ENCODE assay signal across 8 cellular contexts in the genomic region with DNA sequence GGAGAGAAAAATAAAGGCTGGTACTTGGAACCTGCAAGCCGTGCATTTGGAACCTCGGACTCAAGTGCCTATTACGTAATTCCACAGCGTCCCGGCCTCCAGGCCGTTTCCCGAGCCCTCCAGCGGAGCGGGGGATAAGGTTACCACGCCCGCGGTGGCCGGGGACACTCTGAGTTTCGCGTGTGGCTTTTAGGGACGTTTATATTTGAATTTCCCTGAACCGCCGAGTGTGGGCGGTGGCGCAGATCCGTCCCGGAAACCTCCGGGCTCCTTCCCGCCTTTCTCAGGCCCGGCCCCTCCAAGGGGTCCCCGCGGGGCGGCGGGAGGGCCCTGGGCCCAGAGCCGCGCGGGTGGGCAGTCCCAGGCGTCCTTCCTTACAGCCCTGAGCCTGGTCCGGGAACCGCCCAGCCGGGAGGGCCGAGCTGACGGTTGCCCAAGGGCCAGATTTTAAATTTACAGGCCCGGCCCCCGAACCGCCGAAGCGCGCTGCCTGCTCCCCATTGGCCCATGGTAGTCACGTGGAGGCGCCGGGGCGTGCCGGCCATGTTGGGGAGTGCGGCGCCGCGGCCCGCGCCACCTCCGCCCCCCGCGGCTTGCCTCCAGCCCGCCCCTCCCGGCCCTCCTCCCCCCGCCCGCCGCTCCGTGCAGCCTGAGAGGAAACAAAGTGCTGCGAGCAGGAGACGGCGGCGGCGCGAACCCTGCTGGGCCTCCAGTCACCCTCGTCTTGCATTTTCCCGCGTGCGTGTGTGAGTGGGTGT. TPM values are rescaled to one million over a fixed set of nuclear protein-coding genes. Genes with fewer than 3 reads are reported as not detected.
DNase-seq lines count a peak whose midpoint lies in the region; ATAC-seq, FAIRE-seq and TF ChIP-seq lines count a peak whose summit lies in the region.

A gene with protein sequence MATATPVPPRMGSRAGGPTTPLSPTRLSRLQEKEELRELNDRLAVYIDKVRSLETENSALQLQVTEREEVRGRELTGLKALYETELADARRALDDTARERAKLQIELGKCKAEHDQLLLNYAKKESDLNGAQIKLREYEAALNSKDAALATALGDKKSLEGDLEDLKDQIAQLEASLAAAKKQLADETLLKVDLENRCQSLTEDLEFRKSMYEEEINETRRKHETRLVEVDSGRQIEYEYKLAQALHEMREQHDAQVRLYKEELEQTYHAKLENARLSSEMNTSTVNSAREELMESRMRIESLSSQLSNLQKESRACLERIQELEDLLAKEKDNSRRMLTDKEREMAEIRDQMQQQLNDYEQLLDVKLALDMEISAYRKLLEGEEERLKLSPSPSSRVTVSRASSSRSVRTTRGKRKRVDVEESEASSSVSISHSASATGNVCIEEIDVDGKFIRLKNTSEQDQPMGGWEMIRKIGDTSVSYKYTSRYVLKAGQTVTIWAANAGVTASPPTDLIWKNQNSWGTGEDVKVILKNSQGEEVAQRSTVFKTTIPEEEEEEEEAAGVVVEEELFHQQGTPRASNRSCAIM (plus strand): TSS at position 638 of the 758 bp plus-strand sequence. CDS start 373 bp downstream, outside the sequence.

- peak within 1 kb of the TSS; percentile 97 for H3K9ac ChIP-seq in SK-N-MC (ENCODE audit: insufficient read length)

- H3K27ac ChIP-seq in SK-N-MC (peak within 1 kb of the TSS; percentile 98), neutrophil (peak within 1 kb of the TSS; percentile 90), substantia nigra (ENCODE audit: low read depth, low read length, poor library complexity, severe bottlenecking) (peak within 1 kb of the TSS; percentile 71)

- CTCF ChIA-PET in activated naive CD4-positive, alpha-beta T cell treated with anti-CD3 and anti-CD28 coated beads for 36 hours (lab: Charles Lee) = interaction anchor here (0.8 to 5.3 kb wide), 14 partner anchors 11 to 101 kb away, joined by 3 to 154 read pairs (median 6); no protein-coding TSS in a partner anchor

- intact Hi-C loops in activated naive CD4-positive, alpha-beta T cell treated with anti-CD3 and anti-CD28 coated beads for 36 hours (cut with micrococcal nuclease) = loop anchor here (1.0 to 10.0 kb wide), 4 partner anchors 14 to 297 kb away; a partner anchor contains a TSS

- no peaks in the 10 kb centered on the region for H3K9me3 Mint-ChIP-seq in activated naive CD4-positive, alpha-beta T cell treated with anti-CD3 and anti-CD28 coated beads for 36 hours

- peak; percentile 91 for DNase-seq in NCI-H1048 (lab: John Stamatoyannopoulos, UW)
- DNase-seq in SK-N-MC (ENCODE audit: low read depth, low spot score) = peak; percentile 62
- peak; percentile 97 for DNase-seq in activated naive CD4-positive, alpha-beta T cell treated with anti-CD3 and anti-CD28 coated beads for 36 hours
- DNase-seq in frontal cortex (ENCODE audit: low spot score in 2 of 2) = peak; percentile 85 to 90
- DNase-seq in substantia nigra (lab: John Stamatoyannopoulos, UW) = peak; percentile 46 to 94 (median 83)

- no peak for FAIRE-seq in frontal cortex (lab: Jason Lieb, UNC)

- ATAC-seq in HG02588 (IDR thresholded peaks at IDR 0.05; ENCODE audit: unreplicated experiment) = peak; percentile 59

- peak within 1 kb of the TSS; percentile 80 for H3K4me3 ChIP-seq in GM08714 (ENCODE audit: low read length)
- H3K4me3 ChIP-seq in SK-N-MC = peak within 1 kb of the TSS; percentile 95
- H3K4me3 ChIP-seq in neutrophil (ENCODE audit: low read depth in 1 of 2, low read length in 1 of 2) = peak within 1 kb of the TSS; percentile 95 to 96

- TF ChIP-seq CTCF in neutrophil (IDR thresholded peaks at IDR 0.05) = peak; percentile 48

- no peaks in the 10 kb centered on the region for H3K27me3 Mint-ChIP-seq in activated naive CD4-positive, alpha-beta T cell treated with anti-CD3 and anti-CD28 coated beads for 36 hours (ENCODE audit: low read depth)

- peaks cover 26% of the 10 kb centered on the region for H3K4me1 Mint-ChIP-seq in activated naive CD4-positive, alpha-beta T cell treated with anti-CD3 and anti-CD28 coated beads for 36 hours (ENCODE audit: low read depth)

- peaks cover 23% of the 10 kb centered on the region for H3K36me3 ChIP-seq in SK-N-MC (ENCODE audit: insufficient read depth, low read length)
- H3K36me3 ChIP-seq in neutrophil = no peaks in the 10 kb centered on the region

- peaks cover 38% of the 10 kb centered on the region for H3K36me3 Mint-ChIP-seq in activated naive CD4-positive, alpha-beta T cell treated with anti-CD3 and anti-CD28 coated beads for 36 hours (ENCODE audit: low read depth)

- H3K27me3 ChIP-seq in neutrophil = no peaks in the 10 kb centered on the region

- peak within 1 kb of the TSS; percentile 97 for H3K27ac Mint-ChIP-seq in activated naive CD4-positive, alpha-beta T cell treated with anti-CD3 and anti-CD28 coated beads for 36 hours

- H3K9me3 ChIP-seq in SK-N-MC (ENCODE audit: low read depth, low read length) = no peaks in the 10 kb centered on the region
- H3K9me3 ChIP-seq in neutrophil = no peaks in the 10 kb centered on the region

- H3K4me1 ChIP-seq in neutrophil (ENCODE audit: control insufficient read depth in 1 of 2, insufficient read depth in 1 of 2, low read depth in 1 of 2, low read length in 1 of 2) = peaks cover 35 to 39% of the 10 kb centered on the region in 2 experiments

- peak within 1 kb of the TSS; percentile 96 for H3K4me3 Mint-ChIP-seq in activated naive CD4-positive, alpha-beta T cell treated with anti-CD3 and anti-CD28 coated beads for 36 hours

RNA-seq across cellular contexts. Expression of the gene that starts here (rescaled TPM):
- total RNA-seq in activated naive CD4-positive, alpha-beta T cell treated with anti-CD3 and anti-CD28 coated beads for 36 hours = 100 to 1,000 TPM; 274 to 289 TPM
- total RNA-seq in frontal cortex = 84.4 TPM

Comparison
In these comparisons a context has a peak if more than half of its experiments do, and no peak if none do; other contexts are left out.
1. Peak in every context shown above with its lines: DNase-seq, ATAC-seq, H3K4me3 ChIP-seq and H3K27ac ChIP-seq.